ENCODE assay signal across 1 cellular context in genomic region chr1:145886390-145886789, GRCh38.
TF ChIP-seq lines count a peak whose summit lies in the region.

No MANE protein-coding gene starts in this region.

TF ChIP-seq in SK-N-SH, 30 proteins besides CTCF, POLR2A, EP300 and RAD21 (continued from another document):
- TF ChIP-seq REST (IDR thresholded peaks at IDR 0.05; ENCODE audit: low read depth, low read length) (no peak), ELF1 (IDR thresholded peaks at IDR 0.05) (no peak), POLR2AphosphoS5 (IDR thresholded peaks at IDR 0.05; ENCODE audit: low read depth, low read length) (no peak), TEAD4 (IDR thresholded peaks at IDR 0.05; ENCODE audit: borderline replicate concordance, insufficient read depth) (no peak), RXRA (IDR thresholded peaks at IDR 0.05; ENCODE audit: borderline replicate concordance, low read depth) (no peak)
- TF ChIP-seq, protein P1, sequence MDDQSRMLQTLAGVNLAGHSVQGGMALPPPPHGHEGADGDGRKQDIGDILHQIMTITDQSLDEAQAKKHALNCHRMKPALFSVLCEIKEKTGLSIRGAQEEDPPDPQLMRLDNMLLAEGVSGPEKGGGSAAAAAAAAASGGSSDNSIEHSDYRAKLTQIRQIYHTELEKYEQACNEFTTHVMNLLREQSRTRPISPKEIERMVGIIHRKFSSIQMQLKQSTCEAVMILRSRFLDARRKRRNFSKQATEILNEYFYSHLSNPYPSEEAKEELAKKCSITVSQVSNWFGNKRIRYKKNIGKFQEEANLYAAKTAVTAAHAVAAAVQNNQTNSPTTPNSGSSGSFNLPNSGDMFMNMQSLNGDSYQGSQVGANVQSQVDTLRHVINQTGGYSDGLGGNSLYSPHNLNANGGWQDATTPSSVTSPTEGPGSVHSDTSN (IDR thresholded peaks at IDR 0.05), result no peak
- TF ChIP-seq, protein P2, sequence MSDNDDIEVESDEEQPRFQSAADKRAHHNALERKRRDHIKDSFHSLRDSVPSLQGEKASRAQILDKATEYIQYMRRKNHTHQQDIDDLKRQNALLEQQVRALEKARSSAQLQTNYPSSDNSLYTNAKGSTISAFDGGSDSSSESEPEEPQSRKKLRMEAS (IDR thresholded peaks at IDR 0.05; ENCODE audit: low read depth), result no peak
